In the genomic region with DNA sequence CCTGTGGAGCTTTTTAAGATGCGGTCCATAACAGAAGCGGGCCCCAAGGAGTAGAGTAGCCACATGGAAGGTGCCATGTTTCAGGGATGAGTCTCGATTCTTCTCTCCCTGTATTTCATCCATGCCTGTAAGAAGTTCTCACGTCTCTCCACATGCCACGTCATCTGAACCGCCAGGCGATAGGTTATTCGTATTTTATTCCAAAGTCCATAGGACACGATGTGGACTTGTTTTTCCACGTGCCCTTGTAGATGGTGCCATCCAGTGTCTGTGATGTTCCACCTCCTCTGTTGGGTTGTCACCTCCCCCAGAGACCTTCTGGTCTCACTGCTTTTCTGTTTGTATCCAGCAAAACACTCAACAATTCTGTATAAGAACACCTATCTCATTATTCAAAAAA, we compare ENCODE assay signal across 1 cellular context.
TF ChIP-seq lines count a peak whose summit lies in the region.

No MANE protein-coding gene starts in this region.

TF ChIP-seq in liver, 16 proteins besides CTCF, POLR2A, EP300 and RAD21 (continued from another document):
- TF ChIP-seq, protein P1, sequence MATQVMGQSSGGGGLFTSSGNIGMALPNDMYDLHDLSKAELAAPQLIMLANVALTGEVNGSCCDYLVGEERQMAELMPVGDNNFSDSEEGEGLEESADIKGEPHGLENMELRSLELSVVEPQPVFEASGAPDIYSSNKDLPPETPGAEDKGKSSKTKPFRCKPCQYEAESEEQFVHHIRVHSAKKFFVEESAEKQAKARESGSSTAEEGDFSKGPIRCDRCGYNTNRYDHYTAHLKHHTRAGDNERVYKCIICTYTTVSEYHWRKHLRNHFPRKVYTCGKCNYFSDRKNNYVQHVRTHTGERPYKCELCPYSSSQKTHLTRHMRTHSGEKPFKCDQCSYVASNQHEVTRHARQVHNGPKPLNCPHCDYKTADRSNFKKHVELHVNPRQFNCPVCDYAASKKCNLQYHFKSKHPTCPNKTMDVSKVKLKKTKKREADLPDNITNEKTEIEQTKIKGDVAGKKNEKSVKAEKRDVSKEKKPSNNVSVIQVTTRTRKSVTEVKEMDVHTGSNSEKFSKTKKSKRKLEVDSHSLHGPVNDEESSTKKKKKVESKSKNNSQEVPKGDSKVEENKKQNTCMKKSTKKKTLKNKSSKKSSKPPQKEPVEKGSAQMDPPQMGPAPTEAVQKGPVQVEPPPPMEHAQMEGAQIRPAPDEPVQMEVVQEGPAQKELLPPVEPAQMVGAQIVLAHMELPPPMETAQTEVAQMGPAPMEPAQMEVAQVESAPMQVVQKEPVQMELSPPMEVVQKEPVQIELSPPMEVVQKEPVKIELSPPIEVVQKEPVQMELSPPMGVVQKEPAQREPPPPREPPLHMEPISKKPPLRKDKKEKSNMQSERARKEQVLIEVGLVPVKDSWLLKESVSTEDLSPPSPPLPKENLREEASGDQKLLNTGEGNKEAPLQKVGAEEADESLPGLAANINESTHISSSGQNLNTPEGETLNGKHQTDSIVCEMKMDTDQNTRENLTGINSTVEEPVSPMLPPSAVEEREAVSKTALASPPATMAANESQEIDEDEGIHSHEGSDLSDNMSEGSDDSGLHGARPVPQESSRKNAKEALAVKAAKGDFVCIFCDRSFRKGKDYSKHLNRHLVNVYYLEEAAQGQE (IDR thresholded peaks at IDR 0.05), result peak; percentile 48
